ENCODE assay signal across 23 cellular contexts in the genomic region with DNA sequence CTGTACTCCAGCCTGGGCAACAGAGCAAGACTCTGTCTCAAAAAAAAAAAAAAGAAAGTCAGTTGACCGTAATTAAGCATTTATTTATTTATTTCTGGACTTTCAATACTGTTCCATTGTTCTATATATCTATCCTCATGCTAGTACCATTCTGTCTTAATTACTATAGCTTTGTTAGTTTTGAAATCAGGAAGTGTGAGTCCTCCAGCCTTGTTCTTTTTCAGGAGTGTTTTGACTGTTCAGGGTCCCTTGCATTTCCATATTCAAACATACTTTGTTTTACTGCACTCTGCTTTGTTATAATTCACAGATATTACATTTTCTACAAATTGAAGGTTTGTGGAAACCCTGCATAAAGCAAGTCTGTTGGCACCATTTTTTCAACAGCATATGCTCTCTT.
"Had no signal": no experiment of that assay in that cellular context is flagged by ENCODE, and none has a peak within 500 bp of the region (broad histone marks: within the 10 kb centered on the region; RNA-seq: fewer than 3 reads in every experiment).

No MANE protein-coding gene starts in this region.

- H3K27me3 ChIP-seq: brain microvascular endothelial cell, transverse colon had no signal

- DNase-seq: activated CD4-positive, alpha-beta T cell treated with anti-CD3 and anti-CD28 coated beads for 48 hours; activated CD8-positive, alpha-beta memory T cell treated with anti-CD3 and anti-CD28 coated beads for 24 hours; activated effector memory CD4-positive, alpha-beta T cell treated with Interleukin-2 at 50 U/mL for 16 hours; activated T-cell treated with anti-CD3 and anti-CD28 coated beads for 4 hours; anterior cingulate cortex; brain microvascular endothelial cell; cerebellar nuclear complex; effector CD8-positive, alpha-beta T cell; foreskin fibroblast; left ventricle myocardium superior; mesenchymal stem cell; natural killer cell; nucleus accumbens; right cardiac atrium; small intestine; stimulated activated CD4-positive, alpha-beta T cell treated with anti-CD3 and anti-CD28 coated beads, Interleukin-4, amount 100 ng/mL, for 24 hours; stimulated activated naive CD8-positive, alpha-beta T cell treated with anti-CD3 and anti-CD28 coated beads, Interleukin-15, Interleukin-2, amounts not matched to agents 100 U/mL and 50 U/mL, for 24 hours; transverse colon had no signal

- H3K4me1 Mint-ChIP-seq: natural killer cell, WTC11 had no signal

- ATAC-seq: left ventricle myocardium superior; right cardiac atrium; stimulated activated naive CD8-positive, alpha-beta T cell treated with anti-CD3 and anti-CD28 coated beads, Interleukin-15, Interleukin-2, amounts not matched to agents 100 U/mL and 50 U/mL, for 24 hours; WTC11 had no signal

- H3K4me3 ChIP-seq: transverse colon had no signal

- H3K27ac Mint-ChIP-seq: progenitor cell of endocrine pancreas; T-helper 1 cell treated with Interleukin-12 subunit alpha and Interleukin-12 subunit beta and Interleukin-4 antibody, amounts not matched to agents 30 μg/mL and 1 μg/mL, for 36 hours; WTC11 had no signal

- FAIRE-seq: small intestine, TTC549 had no signal

- H3K27ac ChIP-seq: brain microvascular endothelial cell, transverse colon had no signal

- H3K27me3 Mint-ChIP-seq: activated naive CD4-positive, alpha-beta T cell treated with anti-CD3 and anti-CD28 coated beads, Interleukin-2, amount 50 U/mL, for 24 hours; progenitor cell of endocrine pancreas had no signal

- H3K9me3 ChIP-seq: transverse colon had no signal

- H3K4me3 Mint-ChIP-seq: activated naive CD4-positive, alpha-beta T cell treated with anti-CD3 and anti-CD28 coated beads, Interleukin-2, amount 50 U/mL, for 24 hours; natural killer cell; T-helper 1 cell treated with Interleukin-12 subunit alpha and Interleukin-12 subunit beta and Interleukin-4 antibody, amounts not matched to agents 30 μg/mL and 1 μg/mL, for 36 hours; WTC11 had no signal

- H3K9me3 Mint-ChIP-seq: activated naive CD4-positive, alpha-beta T cell treated with anti-CD3 and anti-CD28 coated beads, Interleukin-2, amount 50 U/mL, for 24 hours; natural killer cell; T-helper 1 cell treated with Interleukin-12 subunit alpha and Interleukin-12 subunit beta and Interleukin-4 antibody, amounts not matched to agents 30 μg/mL and 1 μg/mL, for 36 hours; WTC11 had no signal
